Comparison of ENCODE assay signal across 8 cellular contexts in genomic region chr1:230978491-230979388, GRCh38. TPM values are rescaled to one million over a fixed set of nuclear protein-coding genes. Genes with fewer than 3 reads are reported as not detected.
DNase-seq lines count a peak whose midpoint lies in the region; ATAC-seq and TF ChIP-seq lines count a peak whose summit lies in the region.

ARV1 (plus strand) TSS chr1:230979094; CDS start chr1:230979106, 12 bp downstream.
TTC13 (minus strand) TSS chr1:230978861; CDS start chr1:230978830, 31 bp downstream.

- WGBS in ovary, 3 donors = 0 to 1% (median 0%) methylated on average over 50 to 79 of the region's 79 CpGs
- 0 to 1% methylated on average over 8 to 13 of the region's 79 CpGs for WGBS in thyroid gland, 2 donors

- intact Hi-C loops in head of caudate nucleus (cut with DNase I) = no loop called here
- intact Hi-C loops in ovary (cut with DNase I) = loop anchor here in 1 of 4 donors (5.0 kb wide), 1 partner anchor 181 kb away; no protein-coding TSS in a partner anchor
- intact Hi-C loops in thyroid gland (cut with DNase I) = loop anchor here (5.0 to 10.0 kb wide), 2 partner anchors 66 to 181 kb away; partner anchors contain the start of gene FAM89A

- H3K9me3 ChIP-seq in ovary = no peaks in the 10 kb centered on the region
- no peaks in the 10 kb centered on the region for H3K9me3 ChIP-seq in thyroid gland

- ATAC-seq in HG02763 (IDR thresholded peaks at IDR 0.05; ENCODE audit: unreplicated experiment) = peak; percentile 95

- H3K36me3 ChIP-seq in ovary = no peaks in the 10 kb centered on the region
- H3K36me3 ChIP-seq in thyroid gland = peaks cover 0 to 4% of the 10 kb centered on the region in 2 donors

- peaks cover 1% of the 10 kb centered on the region for H3K4me1 ChIP-seq in ovary (ENCODE audit: insufficient read depth)
- H3K4me1 ChIP-seq in thyroid gland = peaks cover 10 to 16% of the 10 kb centered on the region in 2 donors

- no peak for TF ChIP-seq EP300 in ovary (IDR thresholded peaks at IDR 0.05)

- H3K27ac ChIP-seq in ovary (no peak within 1 kb of the TSS), thyroid gland (peak within 1 kb of the TSS in 2 of 3 donors; percentile 35 to 56)

- H3K27me3 ChIP-seq in ovary = no peaks in the 10 kb centered on the region
- no peaks in the 10 kb centered on the region for H3K27me3 ChIP-seq in thyroid gland

- peak within 1 kb of the TSS; percentile 50 for H3K4me3 ChIP-seq in ovary
- H3K4me3 ChIP-seq in thyroid gland (replicated peaks in 1 of 3) = peak within 1 kb of the TSS; percentile 69 to 87 (median 70)

- TF ChIP-seq POLR2A in ovary (IDR thresholded peaks at IDR 0.05) (peak; percentile 27), thyroid gland (IDR thresholded peaks at IDR 0.05) (peak; percentile 33 to 89)

- TF ChIP-seq CTCF in GM12874 (IDR thresholded peaks at IDR 0.05; ENCODE audit: insufficient read depth, low read depth, low read length) (peak; percentile 69), ovary (IDR thresholded peaks at IDR 0.05) (peak in 2 of 3 donors; percentile 15 to 37), thyroid gland (IDR thresholded peaks at IDR 0.05) (peak in 4 of 6 experiments; percentile 27 to 48 (median 34))

- peak; percentile 95 to 99 (median 99) for DNase-seq in NCI-H1417 (lab: John Stamatoyannopoulos, UW)
- peak; percentile 91 to 92 for DNase-seq in SW 1271 (lab: John Stamatoyannopoulos, UW)
- peak; percentile 97 for DNase-seq in activated naive CD8-positive, alpha-beta T cell treated with anti-CD3 and anti-CD28 coated beads, Interleukin-2, amount 50 U/mL, for 16 hours (ENCODE audit: low read depth, low spot score)
- peak; percentile 96 to 100 (median 99) for DNase-seq in head of caudate nucleus
- DNase-seq in ovary = peak; percentile 95 to 99 (median 98)
- peak; percentile 100 for DNase-seq in thyroid gland

RNA-seq across cellular contexts. Expression of gene ARV1, which starts in this region (rescaled TPM):
- total RNA-seq in ovary (10 to 100 TPM in 5 of 7 donors, 1 to 10 TPM in 2; 9.0 to 14.1 (median 12.3) TPM), thyroid gland (10 to 100 TPM; 29.3 to 39.2 (median 34.8) TPM)
- 10 to 100 TPM; 13.1 to 19.2 TPM for polyA plus RNA-seq in ovary

RNA-seq across cellular contexts. Expression of gene TTC13, which starts in this region (rescaled TPM):
- 10 to 100 TPM in 4 of 7 donors, 1 to 10 TPM in 3; 6.4 to 16.5 (median 10.8) TPM for total RNA-seq in ovary
- 10 to 100 TPM in 1 of 2 donors, 1 to 10 TPM in 1; 4.2 to 15.5 TPM for polyA plus RNA-seq in ovary
- 10 to 100 TPM; 14.4 to 28.5 (median 26.1) TPM for total RNA-seq in thyroid gland

Comparison
In these comparisons a context has a peak if more than half of its experiments do, and no peak if none do; other contexts are left out.
1. H3K27ac ChIP-seq: peak in thyroid gland (2 of 3); none in ovary (0 of 2).
2. Peak in every context shown above with its lines, with median percentiles within 50 percentile points of each other: CTCF ChIP-seq and DNase-seq.